Comparison of ENCODE assay signal across 8 cellular contexts in the genomic region with DNA sequence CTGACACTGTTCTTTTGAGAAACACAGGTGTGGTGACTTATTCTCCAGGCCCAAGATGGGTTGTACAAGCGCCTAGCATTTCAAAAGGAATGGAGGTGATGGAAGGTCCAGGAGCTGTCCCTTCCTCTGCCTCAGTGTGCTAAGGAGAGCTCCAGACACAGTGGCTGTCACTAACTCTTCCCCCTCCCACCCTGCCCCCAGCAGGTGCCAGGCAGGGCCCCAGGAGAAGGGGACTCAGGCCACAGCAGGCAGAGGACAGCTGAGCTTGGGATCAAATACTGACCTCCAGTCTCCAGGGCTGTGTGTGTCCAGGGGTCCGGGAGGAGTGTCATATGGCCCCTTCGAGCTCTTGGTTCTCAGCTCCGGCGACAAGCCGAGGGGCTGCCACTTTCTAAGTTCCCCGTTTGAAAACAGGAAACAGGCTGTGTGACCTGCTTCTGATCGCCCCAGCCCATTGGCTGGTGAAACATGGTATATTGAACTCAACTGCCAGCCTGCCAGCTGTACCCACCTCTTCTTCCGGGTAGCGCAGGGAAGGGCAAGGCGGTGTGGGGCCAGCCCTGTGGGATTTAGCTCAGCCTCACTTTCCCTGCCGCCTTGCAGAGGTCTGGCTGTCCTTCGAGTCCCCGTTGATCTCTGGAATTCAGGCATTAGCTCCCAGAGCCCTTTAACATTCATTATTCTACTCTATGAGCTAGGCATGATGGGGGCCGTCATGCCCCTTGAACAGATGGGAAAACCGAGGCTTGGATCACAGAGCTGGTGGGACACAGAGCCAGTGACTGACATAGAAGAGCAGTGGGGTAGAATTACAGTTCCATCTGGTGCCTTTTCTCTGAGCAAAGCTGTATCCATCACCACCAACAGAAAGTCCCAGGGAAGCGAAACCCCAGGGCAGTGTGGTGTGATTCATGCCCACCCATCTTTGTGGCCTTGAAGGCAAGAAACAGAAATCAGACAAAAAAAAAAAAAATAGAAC. TPM values are rescaled to one million over a fixed set of nuclear protein-coding genes. Genes with fewer than 3 reads are reported as not detected.
DNase-seq lines count a peak whose midpoint lies in the region; ATAC-seq and TF ChIP-seq lines count a peak whose summit lies in the region.

A gene with protein sequence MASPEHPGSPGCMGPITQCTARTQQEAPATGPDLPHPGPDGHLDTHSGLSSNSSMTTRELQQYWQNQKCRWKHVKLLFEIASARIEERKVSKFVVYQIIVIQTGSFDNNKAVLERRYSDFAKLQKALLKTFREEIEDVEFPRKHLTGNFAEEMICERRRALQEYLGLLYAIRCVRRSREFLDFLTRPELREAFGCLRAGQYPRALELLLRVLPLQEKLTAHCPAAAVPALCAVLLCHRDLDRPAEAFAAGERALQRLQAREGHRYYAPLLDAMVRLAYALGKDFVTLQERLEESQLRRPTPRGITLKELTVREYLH (minus strand): TSS at position 406 of the 979 bp plus-strand sequence. CDS start 3,786 bp downstream, outside the sequence.

- H3K36me3 ChIP-seq in esophagus squamous epithelium, result no peaks in the 10 kb centered on the region

- H3K9me3 ChIP-seq in esophagus squamous epithelium, result no peaks in the 10 kb centered on the region

- peak; percentile 49 for ATAC-seq in HG03196 (IDR thresholded peaks at IDR 0.05; ENCODE audit: unreplicated experiment)

- TF ChIP-seq CTCF in esophagus squamous epithelium (IDR thresholded peaks at IDR 0.05), result no peak
- TF ChIP-seq CTCF in foreskin fibroblast (IDR thresholded peaks at IDR 0.05; ENCODE audit: low read depth, low read length), result no peak

- peak within 1 kb of the TSS in 3 of 4 donors; percentile 32 to 56 (median 39) for H3K4me3 ChIP-seq in esophagus squamous epithelium
- H3K4me3 ChIP-seq in foreskin fibroblast (ENCODE audit: low read depth in 1 of 2, low read length in 2 of 2), result no peak within 1 kb of the TSS

- intact Hi-C loops in esophagus squamous epithelium (cut with DNase I), result no loop called here

- WGBS in esophagus squamous epithelium, 2 donors, result 66 to 83% methylated on average over 7 to 8 of the region's 17 CpGs

- TF ChIP-seq POLR2A in GM19099 (IDR thresholded peaks at IDR 0.05; ENCODE audit: extremely low read depth, insufficient read length, low read depth), result peak; percentile 70
- peak in 1 of 4 donors; percentile 60 for TF ChIP-seq POLR2A in esophagus squamous epithelium (IDR thresholded peaks at IDR 0.05)

- DNase-seq in activated CD4-positive, CD25-positive, alpha-beta regulatory T cell treated with anti-CD3 and anti-CD28 coated beads, Interleukin-2, amount 50 U/mL, for 72 hours, result peak; percentile 63
- DNase-seq in esophagus squamous epithelium (lab: John Stamatoyannopoulos, UW) (no peak), hippocampal formation (lab: John Stamatoyannopoulos, UW) (no peak), NCI-H2029 (lab: John Stamatoyannopoulos, UW) (no peak), foreskin fibroblast (no peak)
- peak; percentile 69 for DNase-seq in stimulated activated CD8-positive, alpha-beta memory T cell treated with anti-CD3 and anti-CD28 coated beads, Interleukin-4, amount 100 ng/mL, for 48 hours

- H3K4me1 ChIP-seq in esophagus squamous epithelium, result peaks cover 0 to 28% (median 12%) of the 10 kb centered on the region in 3 donors

- peak within 1 kb of the TSS; percentile 50 to 73 (median 62) for H3K27ac ChIP-seq in esophagus squamous epithelium

- no peaks in the 10 kb centered on the region for H3K27me3 ChIP-seq in esophagus squamous epithelium

RNA-seq across cellular contexts. Expression of the gene that starts here (rescaled TPM):
- total RNA-seq in esophagus squamous epithelium, result 1 to 10 TPM in 2 of 4 donors, under 1 TPM in 2; 0.38 to 2.9 (median 1.7) TPM

Comparison
In these comparisons a context has a peak if more than half of its experiments do, and no peak if none do; other contexts are left out.
1. DNase-seq: peak in activated CD4-positive, CD25-positive, alpha-beta regulatory T cell treated with anti-CD3 and anti-CD28 coated beads, Interleukin-2, amount 50 U/mL, for 72 hours (single experiment) and stimulated activated CD8-positive, alpha-beta memory T cell treated with anti-CD3 and anti-CD28 coated beads, Interleukin-4, amount 100 ng/mL, for 48 hours (single experiment); none in esophagus squamous epithelium (single experiment), hippocampal formation (0 of 2), NCI-H2029 (single experiment) and foreskin fibroblast (0 of 2).
2. H3K4me3 ChIP-seq: peak in esophagus squamous epithelium (3 of 4); none in foreskin fibroblast (0 of 2).